ENCODE assay signal across 8 cellular contexts in the genomic region with DNA sequence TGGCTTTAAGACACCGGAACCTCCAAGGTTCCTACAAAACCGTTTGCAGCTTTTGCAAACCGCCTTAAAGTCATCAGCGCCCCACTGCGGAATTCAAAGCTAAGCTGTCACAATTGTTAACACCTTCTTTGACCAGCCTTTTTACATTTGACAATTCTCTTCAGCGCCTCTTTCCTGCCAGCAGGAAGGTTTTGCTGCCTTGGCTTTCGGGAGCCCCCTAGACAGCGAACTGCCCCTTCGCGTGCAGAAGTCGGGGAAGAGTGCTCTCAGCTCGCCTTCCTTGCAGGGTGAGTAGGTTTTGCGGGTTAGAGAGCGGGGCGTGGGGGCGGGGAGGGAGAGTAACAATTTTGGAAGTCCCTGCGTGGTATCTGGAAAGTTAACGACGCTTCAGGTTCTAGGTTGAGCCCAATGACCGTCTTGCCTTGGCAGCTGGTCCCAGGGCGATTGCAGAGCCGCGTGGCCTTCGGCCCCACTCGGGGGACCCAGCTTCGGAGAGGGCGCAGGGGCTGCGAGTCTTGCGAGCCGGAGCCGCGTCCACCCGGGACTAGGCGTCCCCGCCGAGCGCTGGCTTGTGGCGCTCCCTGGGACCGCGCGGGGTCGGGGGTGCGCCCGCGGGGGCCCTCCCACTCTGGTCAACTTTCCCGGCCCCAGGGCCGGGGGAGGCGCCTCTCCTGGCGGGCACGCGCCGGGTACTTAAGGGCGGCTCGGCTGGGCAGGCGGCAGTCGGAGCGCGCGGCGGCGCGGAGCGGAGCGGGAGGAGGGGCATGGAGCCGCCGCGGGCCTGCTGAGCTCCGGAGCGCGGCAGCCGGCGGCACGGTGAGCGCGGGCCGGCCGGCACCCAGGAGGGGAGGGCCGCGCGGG. TPM values are rescaled to one million over a fixed set of nuclear protein-coding genes. Genes with fewer than 3 reads are reported as not detected.
DNase-seq lines count a peak whose midpoint lies in the region; ATAC-seq and TF ChIP-seq lines count a peak whose summit lies in the region.

A gene with protein sequence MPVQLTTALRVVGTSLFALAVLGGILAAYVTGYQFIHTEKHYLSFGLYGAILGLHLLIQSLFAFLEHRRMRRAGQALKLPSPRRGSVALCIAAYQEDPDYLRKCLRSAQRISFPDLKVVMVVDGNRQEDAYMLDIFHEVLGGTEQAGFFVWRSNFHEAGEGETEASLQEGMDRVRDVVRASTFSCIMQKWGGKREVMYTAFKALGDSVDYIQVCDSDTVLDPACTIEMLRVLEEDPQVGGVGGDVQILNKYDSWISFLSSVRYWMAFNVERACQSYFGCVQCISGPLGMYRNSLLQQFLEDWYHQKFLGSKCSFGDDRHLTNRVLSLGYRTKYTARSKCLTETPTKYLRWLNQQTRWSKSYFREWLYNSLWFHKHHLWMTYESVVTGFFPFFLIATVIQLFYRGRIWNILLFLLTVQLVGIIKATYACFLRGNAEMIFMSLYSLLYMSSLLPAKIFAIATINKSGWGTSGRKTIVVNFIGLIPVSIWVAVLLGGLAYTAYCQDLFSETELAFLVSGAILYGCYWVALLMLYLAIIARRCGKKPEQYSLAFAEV (plus strand): TSS at position 153 of the 861 bp plus-strand sequence. CDS start 3,743 bp downstream, outside the sequence.

- H3K9ac ChIP-seq in iPS-20b (ENCODE audit: low read depth, low read length) = peak within 1 kb of the TSS; percentile 85; the same call in 1 of the 2 replicates

- H3K27ac ChIP-seq in brain microvascular endothelial cell (no peak within 1 kb of the TSS), iPS-20b (ENCODE audit: low read length) (no peak within 1 kb of the TSS)

- no peaks in the 10 kb centered on the region for H3K9me3 ChIP-seq in iPS-20b (ENCODE audit: insufficient read depth, low read depth, low read length)

- DNase-seq in Daoy (ENCODE audit: low read depth) (peak; percentile 68), HPDE6-E6E7 (ENCODE audit: extremely low spot score) (peak; percentile 90), RKO (ENCODE audit: low spot score) (peak; percentile 84), brain microvascular endothelial cell (peak; percentile 44), sciatic nerve (ENCODE audit: low spot score) (no peak), NK-92 (lab: John Stamatoyannopoulos, UW; ENCODE audit: unreplicated experiment) (no peak)

- H3K27me3 ChIP-seq in brain microvascular endothelial cell (replicated peaks) = no peaks in the 10 kb centered on the region
- H3K27me3 ChIP-seq in iPS-20b (ENCODE audit: insufficient read depth, low read length) = no peaks in the 10 kb centered on the region

- H3K4me3 ChIP-seq in brain microvascular endothelial cell (ENCODE audit: low read depth, low read length) (peak within 1 kb of the TSS; percentile 55), iPS-20b (ENCODE audit: low read length) (peak within 1 kb of the TSS; percentile 85)

- peak; percentile 59 for TF ChIP-seq CTCF in brain microvascular endothelial cell (IDR thresholded peaks at IDR 0.05; ENCODE audit: low read depth, low read length, missing control alignments)

- ATAC-seq in sciatic nerve = peak; percentile 59
- no peak for ATAC-seq in HG02642 (IDR thresholded peaks at IDR 0.05; ENCODE audit: poor library complexity, unreplicated experiment)

- H3K4me1 ChIP-seq in iPS-20b (ENCODE audit: insufficient read depth, low read length) = peaks cover 18% of the 10 kb centered on the region

- in situ Hi-C loops in brain microvascular endothelial cell (cut with HindIII; ENCODE audit: low pct_ligation_motif_present, low sequenced_read_pairs) = loop anchor here (25.0 kb wide), 2 partner anchors 93 to 193 kb away; no protein-coding TSS in a partner anchor

- intact Hi-C loops in sciatic nerve (cut with DNase I) = no loop called here

- H3K36me3 ChIP-seq in brain microvascular endothelial cell (replicated peaks) (no peaks in the 10 kb centered on the region), iPS-20b (ENCODE audit: insufficient read depth, low read depth, low read length) (peaks cover 22% of the 10 kb centered on the region)

RNA-seq across cellular contexts. Expression of the gene that starts here (rescaled TPM):
- total RNA-seq in Daoy (2014; rRNA removed; shearing (Covaris generic)) = 0.09 and 1.5 TPM in 2 replicates
- 2.7 TPM for total RNA-seq in sciatic nerve

Comparison
In these comparisons a context has a peak if more than half of its experiments do, and no peak if none do; other contexts are left out.
1. DNase-seq: peak in Daoy (single experiment), HPDE6-E6E7 (single experiment), RKO (single experiment) and brain microvascular endothelial cell (single experiment); none in sciatic nerve (single experiment) and NK-92 (single experiment).